Comparison of ENCODE assay signal across 1 cellular context in genomic region chr14:101762530-101763101, GRCh38.
TF ChIP-seq lines count a peak whose summit lies in the region.

No MANE protein-coding gene starts in this region.

TF ChIP-seq in HEK293, 187 proteins besides CTCF, POLR2A, EP300 and RAD21 (continued from another document):
- no peak for TF ChIP-seq KLF7 (tag by site-specific recombination; IDR thresholded peaks at IDR 0.05; ENCODE audit: borderline replicate concordance)
- no peak for TF ChIP-seq WT1 (tag by site-specific recombination; IDR thresholded peaks at IDR 0.05)
- no peak for TF ChIP-seq ZSCAN18 (tag by site-specific recombination; IDR thresholded peaks at IDR 0.05)
- TF ChIP-seq ZNF19 (tag by site-specific recombination; IDR thresholded peaks at IDR 0.05; ENCODE audit: low read depth), result no peak
- TF ChIP-seq ZNF747 (tag by site-specific recombination; IDR thresholded peaks at IDR 0.05), result no peak
- no peak for TF ChIP-seq SP2 (tag by site-specific recombination; IDR thresholded peaks at IDR 0.05)
- no peak for TF ChIP-seq ZNF416 (tag by site-specific recombination; IDR thresholded peaks at IDR 0.05)
- no peak; the same call in 1 of the 2 replicates for TF ChIP-seq PRDM1 (tag by site-specific recombination; IDR thresholded peaks at IDR 0.05)
- TF ChIP-seq PATZ1 (tag by site-specific recombination; IDR thresholded peaks at IDR 0.05), result 0 out of 2 replicates have a peak, but pooled peaks have one; percentile 8
- no peak for TF ChIP-seq OSR2 (tag by site-specific recombination; IDR thresholded peaks at IDR 0.05)
- no peak for TF ChIP-seq TSHZ1 (tag by site-specific recombination; IDR thresholded peaks at IDR 0.05; ENCODE audit: borderline replicate concordance)
- TF ChIP-seq ZNF221 (tag by site-specific recombination; IDR thresholded peaks at IDR 0.05; ENCODE audit: borderline replicate concordance), result no peak
